27 cellular contexts compared by ENCODE assay signal in genomic region chr4:5823542-5824211, GRCh38.
A peak's percentile ranks its signal among the peaks of the same experiment; 100 is the strongest.
DNase-seq lines count a peak whose midpoint lies in the region; ATAC-seq, FAIRE-seq and TF ChIP-seq lines count a peak whose summit lies in the region.
"Had no signal": no experiment of that assay in that cellular context is flagged by ENCODE, and none has a peak within 500 bp of the region (broad histone marks: within the 10 kb centered on the region; RNA-seq: fewer than 3 reads in every experiment).

No MANE protein-coding gene starts in this region.

- H3K4me2 ChIP-seq in BLaER1 = peak overlapping the region; percentile 87
- H3K4me2 ChIP-seq: SK-N-SH had no signal

- POLR2A ChIA-PET in CD4-positive, alpha-beta T cell (lab: Charles Lee) = no interaction called here

- H3K9me3 Mint-ChIP-seq in activated T-helper 17 cell treated with anti-CD3 and anti-CD28 coated beads, Interleukin-2, amount 50 U/mL, for 72 hours = no peaks in the 10 kb centered on the region
- no peaks in the 10 kb centered on the region for H3K9me3 Mint-ChIP-seq in CD4-positive, alpha-beta T cell
- H3K9me3 Mint-ChIP-seq: H9 had no signal

- peaks cover 73% of the 10 kb centered on the region for H3K4me1 ChIP-seq in BLaER1

- H3K27me3 ChIP-seq in BLaER1 = no peaks in the 10 kb centered on the region
- no peaks in the 10 kb centered on the region for H3K27me3 ChIP-seq in CD4-positive, alpha-beta T cell (ENCODE audit: control insufficient read depth, insufficient read depth, low read length)
- H3K27me3 ChIP-seq: cardiac muscle cell, ovary, right atrium auricular region, upper lobe of left lung had no signal

- H3K9me3 ChIP-seq in BLaER1 = no peaks in the 10 kb centered on the region
- no peaks in the 10 kb centered on the region for H3K9me3 ChIP-seq in CD4-positive, alpha-beta T cell (ENCODE audit: control insufficient read depth, low read length)
- H3K9me3 ChIP-seq: ovary, right atrium auricular region, SK-N-SH, upper lobe of left lung had no signal

- H3K27ac Mint-ChIP-seq in activated T-helper 17 cell treated with anti-CD3 and anti-CD28 coated beads, Interleukin-2, amount 50 U/mL, for 72 hours = no peak overlapping the region
- no peak overlapping the region for H3K27ac Mint-ChIP-seq in CD4-positive, alpha-beta T cell
- H3K27ac Mint-ChIP-seq: activated naive CD8-positive, alpha-beta T cell; B cell; H9 had no signal

- H3K9ac ChIP-seq in BLaER1 = peak overlapping the region; percentile 9; the same call in 1 of the 2 replicates
- H3K9ac ChIP-seq: SK-N-SH had no signal

- ATAC-seq in HG02938 (IDR thresholded peaks at IDR 0.05; ENCODE audit: unreplicated experiment) (peak; percentile 63), GM21619 (IDR thresholded peaks at IDR 0.05; ENCODE audit: unreplicated experiment) (no peak)
- ATAC-seq in activated T-helper 17 cell treated with anti-CD3 and anti-CD28 coated beads, Interleukin-2, amount 50 U/mL, for 72 hours (replicated peaks) = peak; percentile 73
- ATAC-seq in CD4-positive, alpha-beta T cell (ENCODE audit: poor library complexity) = no peak
- ATAC-seq: esophagus mucosa had no signal

- no peaks in the 10 kb centered on the region for H3K27me3 Mint-ChIP-seq in activated T-helper 17 cell treated with anti-CD3 and anti-CD28 coated beads, Interleukin-2, amount 50 U/mL, for 72 hours
- H3K27me3 Mint-ChIP-seq in CD4-positive, alpha-beta T cell = peaks cover 4% of the 10 kb centered on the region
- H3K27me3 Mint-ChIP-seq: activated naive CD8-positive, alpha-beta T cell had no signal

- no peaks in the 10 kb centered on the region for H3K4me1 Mint-ChIP-seq in activated T-helper 17 cell treated with anti-CD3 and anti-CD28 coated beads, Interleukin-2, amount 50 U/mL, for 72 hours
- no peaks in the 10 kb centered on the region for H3K4me1 Mint-ChIP-seq in CD4-positive, alpha-beta T cell (ENCODE audit: low read depth)

- peaks cover 78% of the 10 kb centered on the region for H3K36me3 ChIP-seq in BLaER1
- H3K36me3 ChIP-seq: cardiac muscle cell, ovary had no signal

- peak overlapping the region; percentile 69 for H3K27ac ChIP-seq in BLaER1
- H3K27ac ChIP-seq in CD4-positive, alpha-beta T cell (ENCODE audit: low read depth, low read length) = no peak overlapping the region
- H3K27ac ChIP-seq: cardiac muscle cell, coronary artery, ovary, right atrium auricular region, RWPE1, upper lobe of left lung had no signal

- intact Hi-C loops in CD4-positive, alpha-beta T cell (cut with DNase I, micrococcal nuclease) = no loop called here

- no peak overlapping the region for H3K4me3 ChIP-seq in BLaER1
- H3K4me3 ChIP-seq: cardiac muscle cell, coronary artery, ovary, right atrium auricular region, upper lobe of left lung had no signal

- no peak for TF ChIP-seq POLR2A in GM12891 (IDR thresholded peaks at IDR 0.05; ENCODE audit: low read depth, low read length)

- peak; percentile 28 for FAIRE-seq in GM12891 (lab: Jason Lieb, UNC)
- FAIRE-seq: GM19239 had no signal

- CTCF ChIA-PET in CD4-positive, alpha-beta T cell (lab: Charles Lee) = no interaction called here

- H3K4me3 Mint-ChIP-seq in activated T-helper 17 cell treated with anti-CD3 and anti-CD28 coated beads, Interleukin-2, amount 50 U/mL, for 72 hours = no peak overlapping the region
- no peak overlapping the region for H3K4me3 Mint-ChIP-seq in CD4-positive, alpha-beta T cell
- H3K4me3 Mint-ChIP-seq: activated naive CD8-positive, alpha-beta T cell; B cell; H9 had no signal

- no peaks in the 10 kb centered on the region; the same call in 1 of the 2 replicates for H4K20me1 ChIP-seq in BLaER1

- no peak for TF ChIP-seq CTCF in CD4-positive, alpha-beta T cell (IDR thresholded peaks at IDR 0.05)

- H3K36me3 Mint-ChIP-seq in activated T-helper 17 cell treated with anti-CD3 and anti-CD28 coated beads, Interleukin-2, amount 50 U/mL, for 72 hours (ENCODE audit: low read depth) = no peaks in the 10 kb centered on the region
- H3K36me3 Mint-ChIP-seq in CD4-positive, alpha-beta T cell (ENCODE audit: low read depth) = no peaks in the 10 kb centered on the region
- H3K36me3 Mint-ChIP-seq: activated naive CD8-positive, alpha-beta T cell had no signal

- DNase-seq in GM12891 (ENCODE audit: insufficient read length, low spot score) (no peak), SIG-M5 (lab: John Stamatoyannopoulos, UW) (no peak), NCI-H2171 (lab: John Stamatoyannopoulos, UW) (no peak)
- no peak for DNase-seq in CD4-positive, alpha-beta T cell
- DNase-seq: activated CD4-positive, alpha-beta T cell treated with anti-CD3 and anti-CD28 coated beads for 48 hours; activated effector memory CD4-positive, alpha-beta T cell treated with Interleukin-2 at 50 U/mL for 16 hours; anterior cingulate cortex; DMS79 treated with DMSO at 0.1 percent for 48 hours; foreskin fibroblast; H9; NCI-H1105; NCI-H2081 treated with DMSO at 0.1 percent for 48 hours; ovary; SK-N-SH; upper lobe of left lung had no signal

TF ChIP-seq in GM12891, 5 proteins besides CTCF, POLR2A, EP300 and RAD21:
- TF ChIP-seq POU2F2 (IDR thresholded peaks at IDR 0.05; ENCODE audit: low read depth, low read length) = no peak
- TF ChIP-seq SPI1 (IDR thresholded peaks at IDR 0.05; ENCODE audit: low read depth, low read length) = no peak
- no peak for TF ChIP-seq POLR2AphosphoS5 (IDR thresholded peaks at IDR 0.05; ENCODE audit: low read depth, low read length)
- TF ChIP-seq PAX5 (IDR thresholded peaks at IDR 0.05; ENCODE audit: insufficient read depth, low read length, severe bottlenecking) = no peak
- no peak for TF ChIP-seq TAF1 (IDR thresholded peaks at IDR 0.05; ENCODE audit: low read depth, low read length)

Comparison
In these comparisons a context has a peak if more than half of its experiments do, and no peak if none do; other contexts are left out.
1. ATAC-seq: peak in HG02938 (single experiment) and activated T-helper 17 cell treated with anti-CD3 and anti-CD28 coated beads, Interleukin-2, amount 50 U/mL, for 72 hours (single experiment); none in GM21619 (single experiment) and CD4-positive, alpha-beta T cell (single experiment).